In genomic region chr2:99503662-99504416, GRCh38 we compare ENCODE assay signal across 8 cellular contexts. TPM values are rescaled to one million over a fixed set of nuclear protein-coding genes. Genes with fewer than 3 reads are reported as not detected.
A peak's percentile ranks its signal among the peaks of the same experiment; 100 is the strongest.
DNase-seq lines count a peak whose midpoint lies in the region; ATAC-seq, FAIRE-seq and TF ChIP-seq lines count a peak whose summit lies in the region.
"Not testable (repeated sequence)": the region's sequence is repeated elsewhere in the genome, so short reads cannot be mapped to it uniquely, and the experiment has no call there.

No MANE protein-coding gene starts in this region.

- not testable (repeated sequence) for H3K4ac ChIP-seq in H1 (replicated peaks; ENCODE audit: insufficient read length, low read depth, low read length)

- not testable (repeated sequence) for H3K9me3 Mint-ChIP-seq in activated naive CD4-positive, alpha-beta T cell treated with anti-CD3 and anti-CD28 coated beads for 36 hours

- H3K4me3 Mint-ChIP-seq in activated naive CD4-positive, alpha-beta T cell treated with anti-CD3 and anti-CD28 coated beads for 36 hours = not testable (repeated sequence)

- H3K4me2 ChIP-seq in H1 (ENCODE audit: insufficient read depth in 1 of 2, low read depth in 2 of 2, low read length in 2 of 2) = not testable (repeated sequence)
- peak overlapping the region; percentile 75 for H3K4me2 ChIP-seq in keratinocyte (ENCODE audit: control insufficient read depth, extremely low read depth, insufficient read depth, low read depth, low read length)

- not testable (repeated sequence) for H3K79me1 ChIP-seq in H1 (ENCODE audit: low read depth, low read length)

- not testable (repeated sequence) for TF ChIP-seq CTCF in H1 (IDR thresholded peaks at IDR 0.05; ENCODE audit: control extremely low read depth in 1 of 3, insufficient read depth in 1 of 3, low read depth in 1 of 3, low read length in 3 of 3); keratinocyte (optimal IDR thresholded peaks at IDR 0.05 in 1 of 3, IDR thresholded peaks at IDR 0.05 in 1 of 3, conservative IDR thresholded peaks at IDR 0.05 in 1 of 3; ENCODE audit: extremely low read depth in 1 of 3, insufficient read depth in 2 of 3, low read length in 3 of 3); upper lobe of left lung (IDR thresholded peaks at IDR 0.05)

- not testable (repeated sequence) for H3K27me3 ChIP-seq in H1 (replicated peaks in 1 of 4; ENCODE audit: control insufficient read depth in 3 of 4, extremely low read depth in 1 of 4, insufficient read depth in 3 of 4, low read length in 3 of 4); keratinocyte (ENCODE audit: control insufficient read depth, extremely low read depth, insufficient read depth, low read length); mucosa of rectum (ENCODE audit: control insufficient read depth in 2 of 2, insufficient read depth in 2 of 2, low read length in 2 of 2); upper lobe of left lung

- not testable (repeated sequence) for H3K4me1 ChIP-seq in H1 (replicated peaks in 1 of 4; ENCODE audit: control insufficient read depth in 3 of 4, insufficient read depth in 4 of 4, low read length in 3 of 4); mucosa of rectum (ENCODE audit: control insufficient read depth in 2 of 2, insufficient read depth in 2 of 2, low read length in 2 of 2); upper lobe of left lung
- peaks cover 15% of the 10 kb centered on the region for H3K4me1 ChIP-seq in keratinocyte (ENCODE audit: control insufficient read depth, extremely low read depth, insufficient read depth, low read length)

- not testable (repeated sequence) for H2BK12ac ChIP-seq in H1 (ENCODE audit: low read depth, low read length)

- not testable (repeated sequence) for TF ChIP-seq POLR2A in H1 (IDR thresholded peaks at IDR 0.05; ENCODE audit: control extremely low read depth in 1 of 2, low read depth in 2 of 2, low read length in 2 of 2)
- peak in 1 of 4 donors; percentile 18 for TF ChIP-seq POLR2A in upper lobe of left lung (IDR thresholded peaks at IDR 0.05)

- intact Hi-C loops in activated naive CD4-positive, alpha-beta T cell treated with anti-CD3 and anti-CD28 coated beads for 36 hours (cut with micrococcal nuclease) = not testable (repeated sequence)

- not testable (repeated sequence) for H3K4me3 ChIP-seq in H1 (ENCODE audit: extremely low read depth in 1 of 4, insufficient read depth in 2 of 4, low read depth in 3 of 4, low read length in 4 of 4); upper lobe of left lung
- peak overlapping the region in 1 of 3 experiments; percentile 24 for H3K4me3 ChIP-seq in keratinocyte (ENCODE audit: control insufficient read depth in 2 of 3, extremely low read depth in 1 of 3, insufficient read depth in 2 of 3, low read depth in 1 of 3, low read length in 3 of 3)
- H3K4me3 ChIP-seq in mucosa of rectum (ENCODE audit: low read length in 2 of 2) = peak overlapping the region in 1 of 2 donors; percentile 28

- not testable (repeated sequence) for H4K5ac ChIP-seq in H1 (ENCODE audit: insufficient read length, low read depth, low read length)

- not testable (repeated sequence) for H2AFZ ChIP-seq in H1 (ENCODE audit: low read length)
- H2AFZ ChIP-seq in keratinocyte (ENCODE audit: control insufficient read depth, low read length) = peak overlapping the region; percentile 7

- not testable (repeated sequence) for H2AK5ac ChIP-seq in H1 (ENCODE audit: low read depth, low read length)

- CTCF ChIA-PET in activated naive CD4-positive, alpha-beta T cell treated with anti-CD3 and anti-CD28 coated beads for 36 hours (lab: Charles Lee) = interaction anchor here (0.9 kb wide), 1 partner anchor 56 kb away, joined by 3 read pairs; no protein-coding TSS in a partner anchor
- CTCF ChIA-PET in H1 (lab: Charles Lee; ENCODE audit: partially characterized antibody) = interaction anchor here (1.3 kb wide), 1 partner anchor 155 kb away, joined by 3 read pairs; no protein-coding TSS in a partner anchor

- H3K14ac ChIP-seq in H1 (ENCODE audit: insufficient read length) = not testable (repeated sequence)

- H3K9ac ChIP-seq in H1 (replicated peaks in 1 of 4; ENCODE audit: extremely low read depth in 1 of 4, low read depth in 3 of 4, low read length in 3 of 4); mucosa of rectum (ENCODE audit: low read depth in 1 of 2, low read length in 2 of 2): not testable (repeated sequence)
- peak overlapping the region; percentile 50 for H3K9ac ChIP-seq in keratinocyte (ENCODE audit: control insufficient read depth, extremely low read depth, insufficient read depth, low read length)

- H3K9me3 ChIP-seq in H1 (ENCODE audit: insufficient read depth in 2 of 2, low read depth in 1 of 2, low read length in 1 of 2); keratinocyte (ENCODE audit: control insufficient read depth, low read depth, low read length); mucosa of rectum (ENCODE audit: control insufficient read depth in 2 of 2, low read length in 2 of 2); upper lobe of left lung: not testable (repeated sequence)

- not testable (repeated sequence) for H2BK5ac ChIP-seq in H1 (ENCODE audit: low read depth, low read length)

- H3K4me1 Mint-ChIP-seq in activated naive CD4-positive, alpha-beta T cell treated with anti-CD3 and anti-CD28 coated beads for 36 hours (ENCODE audit: low read depth) = peaks cover 21% of the 10 kb centered on the region

- TF ChIP-seq EP300 in H1 (IDR thresholded peaks at IDR 0.05; ENCODE audit: borderline replicate concordance in 1 of 2, low read depth in 2 of 2, low read length in 2 of 2) = not testable (repeated sequence)
- peak in 1 of 4 donors; percentile 57 for TF ChIP-seq EP300 in upper lobe of left lung (IDR thresholded peaks at IDR 0.05)

- not testable (repeated sequence) for H4K91ac ChIP-seq in H1 (replicated peaks; ENCODE audit: insufficient read length, low read length)

- peak overlapping the region; percentile 54 for H2BK120ac ChIP-seq in H1 (replicated peaks; ENCODE audit: low read depth, low read length)

- not testable (repeated sequence) for H2BK20ac ChIP-seq in H1 (ENCODE audit: low read length)

- dilution Hi-C loops in keratinocyte (cut with MboI; ENCODE audit: extremely low pct_ligation_motif_present, low sequenced_read_pairs) = not testable (repeated sequence)

- not testable (repeated sequence) for H3K36me3 ChIP-seq in H1 (ENCODE audit: control insufficient read depth in 2 of 4, insufficient read depth in 4 of 4, low read length in 3 of 4); keratinocyte (ENCODE audit: control insufficient read depth in 2 of 2, extremely low read depth in 1 of 2, insufficient read depth in 2 of 2, low read length in 2 of 2); mucosa of rectum (ENCODE audit: control insufficient read depth in 2 of 2, insufficient read depth in 2 of 2, low read length in 2 of 2); upper lobe of left lung

- not testable (repeated sequence) for H4K8ac ChIP-seq in H1 (ENCODE audit: extremely low read depth, insufficient read depth, low read length)

- not testable (repeated sequence) for FAIRE-seq in H1 (lab: Jason Lieb, UNC)
- peak; percentile 13 for FAIRE-seq in keratinocyte (lab: Jason Lieb, UNC)

- peak; percentile 64 for DNase-seq in DMS53 treated with DMSO at 0.1 percent for 48 hours (lab: John Stamatoyannopoulos, UW; ENCODE audit: unreplicated experiment)
- DNase-seq in NCI-H146 (lab: John Stamatoyannopoulos, UW) = peak; percentile 21
- DNase-seq in SW480 (ENCODE audit: low spot score) = peak; percentile 58
- DNase-seq in activated naive CD4-positive, alpha-beta T cell treated with anti-CD3 and anti-CD28 coated beads for 36 hours = peak; percentile 40
- not testable (repeated sequence) for DNase-seq in H1 (ENCODE audit: low read depth in 1 of 2, low spot score in 2 of 2)
- peak; percentile 66 for DNase-seq in keratinocyte (ENCODE audit: low read depth, low spot score)
- peak in 1 of 2 donors; percentile 73 for DNase-seq in upper lobe of left lung

- H3K9me1 ChIP-seq in keratinocyte (ENCODE audit: control insufficient read depth, extremely low read depth, insufficient read depth, low read length) = not testable (repeated sequence)

- H3K56ac ChIP-seq in H1 (replicated peaks; ENCODE audit: insufficient read length, low read depth, low read length) = not testable (repeated sequence)

- H3K27me3 Mint-ChIP-seq in activated naive CD4-positive, alpha-beta T cell treated with anti-CD3 and anti-CD28 coated beads for 36 hours (ENCODE audit: low read depth) = not testable (repeated sequence)

- POLR2A ChIA-PET in H1 (lab: Charles Lee; ENCODE audit: partially characterized antibody) = not testable (repeated sequence)

- H2BK15ac ChIP-seq in H1 (ENCODE audit: low read length) = not testable (repeated sequence)

- not testable (repeated sequence) for H4K20me1 ChIP-seq in H1 (replicated peaks in 1 of 2; ENCODE audit: control insufficient read depth in 1 of 2, insufficient read depth in 2 of 2, low read length in 2 of 2); keratinocyte (ENCODE audit: control insufficient read depth, extremely low read depth, insufficient read depth, low read length)

- H3K27ac Mint-ChIP-seq in activated naive CD4-positive, alpha-beta T cell treated with anti-CD3 and anti-CD28 coated beads for 36 hours = peak overlapping the region; percentile 77

- 88% methylated on average over 8 of the region's 8 CpGs; no CpG with 5 or more reads in 1 of the 2 experiments for WGBS in H1 (ENCODE audit: extremely low coverage in 1 of 2, insufficient coverage in 1 of 2, insufficient read length in 1 of 2, insufficient replicate concordance in 2 of 2, low coverage in 1 of 2, low lambda C conversion rate in 2 of 2, missing lambda C conversion rate in 1 of 2), 2 experiments
- 81 to 87% methylated on average over 8 of the region's 8 CpGs for WGBS in upper lobe of left lung, 2 donors

- H3K18ac ChIP-seq in H1 (ENCODE audit: extremely low read depth, low read length) = not testable (repeated sequence)

- not testable (repeated sequence) for ATAC-seq in upper lobe of left lung (ENCODE audit: low FRiP score in 2 of 2)

- not testable (repeated sequence) for H3K23me2 ChIP-seq in H1 (ENCODE audit: low read depth, low read length)

- not testable (repeated sequence) for TF ChIP-seq RAD21 in H1 (IDR thresholded peaks at IDR 0.05 in 1 of 2, conservative IDR thresholded peaks at IDR 0.05 in 1 of 2; ENCODE audit: low read depth in 2 of 2, low read length in 2 of 2)

- H3K79me2 ChIP-seq in H1 (ENCODE audit: control insufficient read depth in 1 of 2, insufficient read depth in 2 of 2, low read length in 2 of 2); keratinocyte (ENCODE audit: control insufficient read depth, insufficient read depth, low read length): not testable (repeated sequence)

- H3K23ac ChIP-seq in H1 (ENCODE audit: insufficient read length) = not testable (repeated sequence)

- not testable (repeated sequence) for H3K27ac ChIP-seq in H1 (ENCODE audit: low read depth, low read length)
- H3K27ac ChIP-seq in keratinocyte (ENCODE audit: control insufficient read depth, insufficient read depth, low read length) (peak overlapping the region; percentile 94), mucosa of rectum (ENCODE audit: low read depth in 2 of 2, low read length in 2 of 2) (peak overlapping the region; percentile 70 to 72), upper lobe of left lung (peak overlapping the region; percentile 14 to 79 (median 66))

- not testable (repeated sequence) for H3K36me3 Mint-ChIP-seq in activated naive CD4-positive, alpha-beta T cell treated with anti-CD3 and anti-CD28 coated beads for 36 hours (ENCODE audit: low read depth)

RNA-seq across cellular contexts. Expression of gene REV1, which starts 14.0 kb away (rescaled TPM):
- total RNA-seq in activated naive CD4-positive, alpha-beta T cell treated with anti-CD3 and anti-CD28 coated beads for 36 hours = 10 to 100 TPM; 29.6 to 32.3 TPM
- 29.2 and 34.3 TPM in 2 replicates for total RNA-seq in H1 (2021; fragmentation: NEBNext Ultra II Directional; extraction: Animal tissue kit (Norgen Biotek cat#: 25700))
- polyA plus RNA-seq in H1 (2011; rRNA removed) (9.9 and 16.6 TPM in 2 replicates), keratinocyte (28.9 to 56.4 TPM (median 42.6 TPM) in 3 replicates)
- polyA plus RNA-seq in H1 (2011; cell fraction: cytosol; rRNA removed) = 18.8 TPM
- 36.1 TPM for polyA plus RNA-seq in H1 (2011; cell fraction: nucleus; rRNA removed)
- polyA plus RNA-seq in H1 (2012, experiment 1 of 2) = 21.7 to 33.1 TPM (median 23.2 TPM) in 4 replicates
- 1.6 TPM for polyA plus RNA-seq in H1 (2012, experiment 2 of 2)
- polyA plus RNA-seq in H1 (2013, experiment 1 of 2) = 33.4 TPM
- polyA plus RNA-seq in H1 (2013, experiment 2 of 2) = 30.1 TPM
- 44.2 and 55.4 TPM in 2 replicates for polyA minus RNA-seq in H1 (2011; rRNA and poly(A)+ RNA removed)
- 14.9 TPM for polyA minus RNA-seq in H1 (2011; cell fraction: cytosol; rRNA and poly(A)+ RNA removed)
- 113 TPM for polyA minus RNA-seq in H1 (2011; cell fraction: nucleus; rRNA and poly(A)+ RNA removed)
- polyA plus RNA-seq in keratinocyte (2011; ENCODE audit: low read depth) = 73.5 TPM
- polyA plus RNA-seq in keratinocyte (2011; cell fraction: cytosol; rRNA removed) = 11.1 and 23.3 TPM in 2 replicates
- polyA plus RNA-seq in keratinocyte (2011; cell fraction: nucleus; rRNA removed) = 90.3 and 107 TPM in 2 replicates
- polyA plus RNA-seq in keratinocyte (2012; ENCODE audit: low replicate concordance) = 24.2 and 32.7 TPM in 2 replicates
- 33.0 to 89.6 TPM (median 33.4 TPM) in 3 replicates for polyA minus RNA-seq in keratinocyte
- 16.7 TPM for polyA minus RNA-seq in keratinocyte (2011; cell fraction: cytosol; rRNA and poly(A)+ RNA removed)
- 58.5 and 130 TPM in 2 replicates for polyA minus RNA-seq in keratinocyte (2011; cell fraction: nucleus; rRNA and poly(A)+ RNA removed)
- total RNA-seq in upper lobe of left lung = 100 to 1,000 TPM in 2 of 6 donors, 10 to 100 TPM in 4; 34.6 to 135 (median 61.8) TPM
